Comparison of ENCODE assay signal across 9 cellular contexts in the genomic region with DNA sequence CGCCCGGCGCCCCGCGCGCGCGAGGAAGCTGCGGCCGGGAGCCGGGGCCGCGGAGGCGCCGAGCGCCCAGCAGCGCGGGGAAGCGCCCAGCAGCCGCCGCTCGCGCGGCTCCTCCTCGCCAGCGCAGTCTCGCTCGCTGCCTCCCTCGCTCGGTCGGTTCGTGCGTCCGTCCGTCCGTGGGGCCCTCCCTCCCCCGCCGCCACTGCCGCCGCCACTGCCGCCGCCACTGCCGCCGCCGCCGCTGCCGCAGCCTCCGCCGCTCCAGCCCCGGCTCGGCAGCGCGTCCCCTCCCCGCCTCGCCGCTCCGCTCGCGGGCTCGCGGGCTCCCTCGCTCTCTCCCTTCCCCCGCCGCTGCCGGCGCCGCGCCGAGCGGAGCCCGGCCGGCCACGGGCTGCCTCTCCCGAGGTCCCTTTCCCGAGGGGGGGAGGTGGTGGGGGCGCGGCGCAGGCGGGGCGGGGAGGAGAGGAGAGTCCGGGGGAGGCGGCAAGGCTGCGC. TPM values are rescaled to one million over a fixed set of nuclear protein-coding genes. Genes with fewer than 3 reads are reported as not detected.
DNase-seq lines count a peak whose midpoint lies in the region; ATAC-seq and TF ChIP-seq lines count a peak whose summit lies in the region.
"Had no signal": no experiment of that assay in that cellular context is flagged by ENCODE, and none has a peak within 500 bp of the region (broad histone marks: within the 10 kb centered on the region; RNA-seq: fewer than 3 reads in every experiment).

Gene KCND3, minus strand, starts transcription at position 138 of the 495 bp plus-strand sequence.

- H3K4me1 ChIP-seq in PC-3 (ENCODE audit: insufficient read depth, low read length) (peaks cover 10% of the 10 kb centered on the region; the same call in 1 of the 2 replicates), ectodermal cell (ENCODE audit: control insufficient read depth, insufficient read depth, low read length) (peaks cover 8% of the 10 kb centered on the region), suprapubic skin (peaks cover 32% of the 10 kb centered on the region)

- H4K20me1 ChIP-seq in PC-3 (ENCODE audit: low read length) = no peaks in the 10 kb centered on the region

- H3K9me2 ChIP-seq in PC-3 (replicated peaks; ENCODE audit: low read length) = no peaks in the 10 kb centered on the region

- no peaks in the 10 kb centered on the region for H3F3A ChIP-seq in PC-3 (ENCODE audit: low read length, unreplicated experiment)

- WGBS in ectodermal cell, 2 experiments = 0 to 1% methylated on average over 81 to 83 of the region's 83 CpGs
- WGBS in suprapubic skin = no CpG with 5 or more reads among the region's 83 CpGs

- DNase-seq in NCI-H146 (lab: John Stamatoyannopoulos, UW) (peak; percentile 64), NCI-H146 treated with DMSO at 0.1 percent for 48 hours (lab: John Stamatoyannopoulos, UW; ENCODE audit: unreplicated experiment) (no peak), PC-3 (no peak), medulla oblongata (ENCODE audit: extremely low spot score) (peak; percentile 9), suprapubic skin (ENCODE audit: low spot score in 2 of 2) (no peak), A172 (ENCODE audit: low spot score) (no peak)

- POLR2A ChIA-PET in PC-3 (lab: Charles Lee; ENCODE audit: unreplicated experiment) = no interaction called here

- H3K79me2 ChIP-seq in PC-3 (ENCODE audit: low read length) = no peaks in the 10 kb centered on the region

- H3K4me3 ChIP-seq in PC-3 (ENCODE audit: low read length) = peak within 1 kb of the TSS; percentile 56
- H3K4me3 ChIP-seq in ectodermal cell (ENCODE audit: insufficient read depth, low read depth, low read length) = peak within 1 kb of the TSS; percentile 36
- H3K4me3 ChIP-seq in suprapubic skin = peak within 1 kb of the TSS; percentile 80

- TF ChIP-seq CTCF in PC-3 (conservative IDR thresholded peaks at IDR 0.05; ENCODE audit: low read depth, low read length) (no peak), suprapubic skin (IDR thresholded peaks at IDR 0.05) (no peak)

- H3K9me3 ChIP-seq in PC-3 (ENCODE audit: low read length) (no peaks in the 10 kb centered on the region), ectodermal cell (ENCODE audit: control insufficient read depth, low read length) (no peaks in the 10 kb centered on the region), suprapubic skin (no peaks in the 10 kb centered on the region)

- no peak within 1 kb of the TSS for H2AFZ ChIP-seq in PC-3 (ENCODE audit: low read length)

- no peak for TF ChIP-seq EP300 in suprapubic skin (IDR thresholded peaks at IDR 0.05)

- BruUV-seq in PC-3 (replicated peaks; lab: Mats Ljungman, UMichigan) = no TSS peak

- CTCF ChIA-PET in PC-3 (lab: Charles Lee) = no interaction called here

- no peak for TF ChIP-seq POLR2A in suprapubic skin (IDR thresholded peaks at IDR 0.05)

- intact Hi-C loops in PC-3 (cut with micrococcal nuclease) = no loop called here

- no peak within 1 kb of the TSS for H3K9ac ChIP-seq in PC-3 (ENCODE audit: low read length)

- H3K36me3 ChIP-seq in PC-3 (ENCODE audit: low read depth, low read length) = no peaks in the 10 kb centered on the region
- H3K36me3 ChIP-seq in ectodermal cell (ENCODE audit: control insufficient read depth, insufficient read depth, low read length) = no peaks in the 10 kb centered on the region
- H3K36me3 ChIP-seq in suprapubic skin = no peaks in the 10 kb centered on the region

- H3K27ac ChIP-seq in PC-3 (ENCODE audit: low read length) (no peak within 1 kb of the TSS), ectodermal cell (ENCODE audit: insufficient read depth, low read depth, low read length, poor library complexity, severe bottlenecking) (no peak within 1 kb of the TSS), suprapubic skin (peak within 1 kb of the TSS; percentile 34)

- ATAC-seq in PC-3 (peak; percentile 52), HG03521 (IDR thresholded peaks at IDR 0.05; ENCODE audit: unreplicated experiment) (no peak)

- H3K4me2 ChIP-seq in PC-3 (ENCODE audit: low read length) = peak within 1 kb of the TSS; percentile 73

- H3K27me3 ChIP-seq in PC-3 (ENCODE audit: low read length) = peaks cover 75% of the 10 kb centered on the region
- H3K27me3 ChIP-seq in ectodermal cell (ENCODE audit: control insufficient read depth, insufficient read depth, low read length, poor library complexity, severe bottlenecking) = peaks cover 70% of the 10 kb centered on the region
- H3K27me3 ChIP-seq in suprapubic skin = peaks cover 6% of the 10 kb centered on the region

RNA-seq across cellular contexts. Expression of gene KCND3, which starts in this region (rescaled TPM):
- not detected in 2 replicates for total RNA-seq in PC-3 (2014; rRNA removed)
- 0.98 TPM for polyA plus RNA-seq in ectodermal cell (2013, experiment 1 of 4)
- 0.85 TPM for polyA plus RNA-seq in ectodermal cell (2013, experiment 2 of 4)
- polyA plus RNA-seq in ectodermal cell (2013, experiment 3 of 4) = 0.43 TPM
- 0.81 TPM for polyA plus RNA-seq in ectodermal cell (2013, experiment 4 of 4)
- 10 to 100 TPM in 3 of 4 donors, 1 to 10 TPM in 1; 6.8 to 11.4 (median 10.2) TPM for total RNA-seq in suprapubic skin
- total RNA-seq in A172 (2014; rRNA removed; shearing (Covaris generic)) = 0.07 and 0.17 TPM in 2 replicates
- total RNA-seq: T-helper 2 cell treated with Interferon-gamma antibody and Interleukin-4, amounts not matched to agents 100 ng/mL and 5 ng/mL, for 36 hours had no signal

Comparison
In these comparisons a context has a peak if more than half of its experiments do, and no peak if none do; other contexts are left out.
1. DNase-seq: peak in NCI-H146 (single experiment) and medulla oblongata (single experiment); none in NCI-H146 treated with DMSO at 0.1 percent for 48 hours (single experiment), PC-3 (single experiment), suprapubic skin (0 of 2) and A172 (single experiment).
2. Peak in ATAC-seq, H3K4me3 ChIP-seq and H3K4me2 ChIP-seq in PC-3; RNA of the gene not detected or under 1 TPM.
3. Peak in every context shown above with its lines, with median percentiles within 50 percentile points of each other: H3K4me3 ChIP-seq.